Comparison of ENCODE assay signal across 19 cellular contexts in genomic region chr3:102163818-102164154, GRCh38.
DNase-seq lines count a peak whose midpoint lies in the region; ATAC-seq, FAIRE-seq and TF ChIP-seq lines count a peak whose summit lies in the region.
"Had no signal": no experiment of that assay in that cellular context is flagged by ENCODE, and none has a peak within 500 bp of the region (broad histone marks: within the 10 kb centered on the region; RNA-seq: fewer than 3 reads in every experiment).

No MANE protein-coding gene starts in this region.

- H3K36me3 ChIP-seq in RWPE2 (ENCODE audit: low read depth) (no peaks in the 10 kb centered on the region), esophagus (ENCODE audit: control insufficient read depth in 2 of 2, insufficient read depth in 2 of 2, low read length in 1 of 2) (no peaks in the 10 kb centered on the region), pancreas (no peaks in the 10 kb centered on the region), mucosa of descending colon (ENCODE audit: low read depth) (no peaks in the 10 kb centered on the region)
- H3K36me3 ChIP-seq: WERI-Rb-1 had no signal

- POLR2A ChIA-PET in WTC11 (lab: Charles Lee) = no interaction called here

- ATAC-seq in RWPE2 (ENCODE audit: low read depth) = peak; percentile 31; the same call in 2 of the 3 replicates
- ATAC-seq in pancreas = peak in 3 of 4 donors; percentile 10 to 36 (median 13)
- ATAC-seq in WTC11 = no peak
- ATAC-seq in HG03045 (IDR thresholded peaks at IDR 0.05; ENCODE audit: unreplicated experiment) = no peak
- ATAC-seq in mucosa of descending colon = no peak
- ATAC-seq: activated CD8-positive, alpha-beta T cell treated with anti-CD3 and anti-CD28 coated beads, Interleukin-2, amount 10 ng/mL, durations not matched to agents 7 days and 5 days; stimulated activated effector memory CD8-positive, alpha-beta T cell treated with anti-CD3 and anti-CD28 coated beads, Interleukin-12 subunit alpha, Interleukin-12 subunit beta, amount 100 ng/mL, for 72 hours had no signal

- H3K9me3 ChIP-seq in RWPE2 (ENCODE audit: severe bottlenecking) (no peaks in the 10 kb centered on the region), esophagus (ENCODE audit: control insufficient read depth in 2 of 2, insufficient read depth in 1 of 2, low read depth in 1 of 2, low read length in 1 of 2) (no peaks in the 10 kb centered on the region), pancreas (no peaks in the 10 kb centered on the region), mucosa of descending colon (no peaks in the 10 kb centered on the region)

- no peaks in the 10 kb centered on the region for H3K27me3 Mint-ChIP-seq in WTC11 (ENCODE audit: low read depth)
- H3K27me3 Mint-ChIP-seq: activated naive CD8-positive, alpha-beta T cell treated with anti-CD3 and anti-CD28 coated beads for 36 hours; CD4-positive, alpha-beta memory T cell had no signal

- 61 to 63% methylated on average over 4 of the region's 4 CpGs for WGBS in esophagus, 2 donors
- WGBS in pancreas, 2 donors = 75 to 82% methylated on average over 4 of the region's 4 CpGs

- H3K4me3 ChIP-seq in RWPE2 (ENCODE audit: severe bottlenecking) (no peak overlapping the region), esophagus (ENCODE audit: low read depth in 1 of 2, low read length in 2 of 2) (no peak overlapping the region), pancreas (no peak overlapping the region), mucosa of descending colon (no peak overlapping the region)

- no peak for FAIRE-seq in pancreas (lab: Jason Lieb, UNC)

- H3K27me3 ChIP-seq in RWPE2 (ENCODE audit: insufficient read depth, poor library complexity, severe bottlenecking) = no peaks in the 10 kb centered on the region
- H3K27me3 ChIP-seq in esophagus (ENCODE audit: control insufficient read depth in 1 of 2, insufficient read depth in 2 of 2, low read length in 2 of 2) = no peaks in the 10 kb centered on the region
- H3K27me3 ChIP-seq in pancreas = no peaks in the 10 kb centered on the region

- TF ChIP-seq CTCF in 22Rv1 (IDR thresholded peaks at IDR 0.05) (no peak), RWPE2 (IDR thresholded peaks at IDR 0.05; ENCODE audit: poor library complexity, severe bottlenecking) (no peak), pancreas (IDR thresholded peaks at IDR 0.05) (no peak), WTC11 (IDR thresholded peaks at IDR 0.05) (no peak), mucosa of descending colon (IDR thresholded peaks at IDR 0.05) (no peak)

- intact Hi-C loops in pancreas (cut with DNase I) = no loop called here
- intact Hi-C loops in mucosa of descending colon (cut with DNase I, micrococcal nuclease) = no loop called here

- no peak overlapping the region for H3K27ac Mint-ChIP-seq in WTC11
- H3K27ac Mint-ChIP-seq: activated CD8-positive, alpha-beta T cell treated with anti-CD3 and anti-CD28 coated beads, Interleukin-2, amount 10 ng/mL, durations not matched to agents 7 days and 5 days; activated naive CD8-positive, alpha-beta T cell treated with anti-CD3 and anti-CD28 coated beads for 36 hours had no signal

- H3K4me3 Mint-ChIP-seq in WTC11 = no peak overlapping the region
- H3K4me3 Mint-ChIP-seq: activated CD8-positive, alpha-beta T cell treated with anti-CD3 and anti-CD28 coated beads, Interleukin-2, amount 10 ng/mL, durations not matched to agents 7 days and 5 days; activated naive CD8-positive, alpha-beta T cell treated with anti-CD3 and anti-CD28 coated beads for 36 hours; CD4-positive, alpha-beta memory T cell; stimulated activated effector memory CD8-positive, alpha-beta T cell treated with anti-CD3 and anti-CD28 coated beads, Interleukin-12 subunit alpha, Interleukin-12 subunit beta, amount 100 ng/mL, for 72 hours had no signal

- H3K27ac ChIP-seq in 22Rv1 = peak overlapping the region; percentile 58
- H3K27ac ChIP-seq in RWPE2 (ENCODE audit: poor library complexity, severe bottlenecking) = peak overlapping the region; percentile 38
- peak overlapping the region; percentile 52 to 54 for H3K27ac ChIP-seq in esophagus (ENCODE audit: low read depth in 2 of 2, low read length in 1 of 2)
- H3K27ac ChIP-seq in pancreas = peak overlapping the region in 3 of 4 donors; percentile 39 to 57 (median 40)
- H3K27ac ChIP-seq: parathyroid adenoma, WERI-Rb-1 had no signal

- H3K4me1 Mint-ChIP-seq in WTC11 = no peaks in the 10 kb centered on the region

- DNase-seq in RWPE2 (ENCODE audit: low spot score) (no peak), pancreas (no peak), WTC11 (ENCODE audit: low spot score) (no peak), mucosa of descending colon (no peak), NCI-H774 (lab: John Stamatoyannopoulos, UW) (no peak)
- DNase-seq: activated CD8-positive, alpha-beta T cell treated with anti-CD3 and anti-CD28 coated beads, Interleukin-2, amount 10 ng/mL, durations not matched to agents 7 days and 5 days; activated naive CD8-positive, alpha-beta T cell treated with anti-CD3 and anti-CD28 coated beads for 36 hours; CD4-positive, alpha-beta memory T cell; effector CD4-positive, alpha-beta T cell; H7; Kasumi-1; NCI-H2171 treated with DMSO at 0.1 percent for 48 hours; T-helper 1 cell; WERI-Rb-1 had no signal

- CTCF ChIA-PET in WTC11 (lab: Charles Lee) = no interaction called here

- H3K4me1 ChIP-seq in RWPE2 (ENCODE audit: insufficient read depth, poor library complexity, severe bottlenecking) (peaks cover 24% of the 10 kb centered on the region), esophagus (ENCODE audit: control insufficient read depth in 2 of 2, insufficient read depth in 2 of 2, low read length in 1 of 2) (no peaks in the 10 kb centered on the region), pancreas (peaks cover 9 to 21% (median 14%) of the 10 kb centered on the region in 3 donors), mucosa of descending colon (ENCODE audit: low read depth) (no peaks in the 10 kb centered on the region)
- H3K4me1 ChIP-seq: parathyroid adenoma had no signal

- H3K36me3 Mint-ChIP-seq in WTC11 = no peaks in the 10 kb centered on the region
- H3K36me3 Mint-ChIP-seq: activated naive CD8-positive, alpha-beta T cell treated with anti-CD3 and anti-CD28 coated beads for 36 hours; CD4-positive, alpha-beta memory T cell; stimulated activated effector memory CD8-positive, alpha-beta T cell treated with anti-CD3 and anti-CD28 coated beads, Interleukin-12 subunit alpha, Interleukin-12 subunit beta, amount 100 ng/mL, for 72 hours had no signal

- H3K9me3 Mint-ChIP-seq in WTC11 = no peaks in the 10 kb centered on the region
- H3K9me3 Mint-ChIP-seq: CD4-positive, alpha-beta memory T cell; stimulated activated effector memory CD8-positive, alpha-beta T cell treated with anti-CD3 and anti-CD28 coated beads, Interleukin-12 subunit alpha, Interleukin-12 subunit beta, amount 100 ng/mL, for 72 hours had no signal

TF ChIP-seq in WTC11, 78 proteins besides CTCF, POLR2A, EP300 and RAD21 (continues in another document):
- TF ChIP-seq ELF4 (CRISPR knock-in tag; IDR thresholded peaks at IDR 0.05; ENCODE audit: low read depth) (no peak), TEAD1 (CRISPR knock-in tag; IDR thresholded peaks at IDR 0.05) (no peak), ZSCAN18 (CRISPR knock-in tag; IDR thresholded peaks at IDR 0.05) (no peak), STAT6 (CRISPR knock-in tag; conservative IDR thresholded peaks at IDR 0.05; ENCODE audit: low read depth) (no peak), GTF2I (CRISPR knock-in tag; conservative IDR thresholded peaks at IDR 0.05) (no peak), ZNF263 (CRISPR knock-in tag; IDR thresholded peaks at IDR 0.05; ENCODE audit: low read depth) (no peak), KAT7 (CRISPR knock-in tag; IDR thresholded peaks at IDR 0.05; ENCODE audit: borderline replicate concordance) (no peak), ZBTB21 (CRISPR knock-in tag; IDR thresholded peaks at IDR 0.05; ENCODE audit: borderline replicate concordance) (no peak), NR3C1 (CRISPR knock-in tag; conservative IDR thresholded peaks at IDR 0.05; ENCODE audit: low read depth) (no peak), ETV6 (CRISPR knock-in tag; IDR thresholded peaks at IDR 0.05) (no peak)

Comparison
In these comparisons a context has a peak if more than half of its experiments do, and no peak if none do; other contexts are left out.
1. ATAC-seq: peak in RWPE2 (single experiment) and pancreas (3 of 4); none in WTC11 (single experiment), HG03045 (single experiment) and mucosa of descending colon (single experiment).
2. Peak in every context shown above with its lines, with median percentiles within 50 percentile points of each other: H3K27ac ChIP-seq.